16 cellular contexts compared by ENCODE assay signal in the genomic region with DNA sequence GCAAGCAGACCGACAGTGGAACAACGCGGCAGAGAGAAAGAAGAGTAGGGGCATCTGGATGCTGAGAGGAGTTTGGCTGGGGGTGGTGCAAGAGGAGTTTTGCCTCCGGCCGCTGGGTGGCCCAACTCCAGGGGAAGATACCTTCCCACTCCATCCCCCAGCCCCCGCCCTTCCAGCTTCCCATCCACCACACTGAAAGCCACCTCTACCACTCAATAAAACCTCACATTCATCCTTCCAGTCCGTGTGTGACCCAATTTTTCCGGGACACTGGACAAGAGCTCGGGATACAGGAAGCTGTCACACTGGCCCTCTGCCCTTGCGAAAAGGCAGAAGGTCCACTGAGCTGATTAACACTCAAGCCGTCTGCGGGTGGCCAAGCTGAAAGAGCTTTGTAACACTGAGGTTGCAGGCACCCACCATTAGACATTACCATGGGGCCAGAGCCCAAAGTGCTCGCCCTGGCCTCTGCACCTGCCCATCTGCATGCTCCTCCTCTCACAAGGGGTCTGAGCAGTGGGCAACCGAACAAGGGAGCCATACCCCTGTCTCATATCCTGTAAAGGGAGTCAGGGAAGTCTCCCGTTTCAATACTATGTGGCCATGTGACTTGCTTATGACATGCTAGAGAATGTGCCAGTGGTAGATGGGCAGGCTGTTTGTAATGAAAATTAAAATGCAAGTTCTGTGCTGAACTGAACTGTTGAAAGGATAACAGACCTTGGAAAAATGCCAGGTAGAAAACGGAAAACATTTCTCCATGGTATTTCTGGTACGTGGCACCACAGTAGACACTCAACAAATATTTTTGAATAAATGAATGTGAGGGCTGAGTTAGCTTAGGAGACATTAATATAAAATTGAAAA.
DNase-seq lines count a peak whose midpoint lies in the region; ATAC-seq and TF ChIP-seq lines count a peak whose summit lies in the region.
"Had no signal": no experiment of that assay in that cellular context is flagged by ENCODE, and none has a peak within 500 bp of the region (broad histone marks: within the 10 kb centered on the region; RNA-seq: fewer than 3 reads in every experiment).

No MANE protein-coding gene starts in this region.

- H2AFZ ChIP-seq in ACC112 (ENCODE audit: low read length, unreplicated experiment), result peak overlapping the region; percentile 42

- no peak overlapping the region for H3K4me3 ChIP-seq in ACC112 (ENCODE audit: low read depth, low read length)
- H3K4me3 ChIP-seq in fibroblast of pulmonary artery (replicated peaks; ENCODE audit: low read depth, low read length), result no peak overlapping the region
- H3K4me3 ChIP-seq: uterus had no signal

- no peak for TF ChIP-seq CTCF in fibroblast of pulmonary artery (IDR thresholded peaks at IDR 0.05; ENCODE audit: low read length, missing control alignments)

- no peak overlapping the region for H3K27ac Mint-ChIP-seq in activated T-helper 1 cell treated with anti-CD3 and anti-CD28 coated beads, Interleukin-12 subunit alpha, Interleukin-12 subunit beta, Interleukin-2, Interleukin-4 antibody, amounts not matched to agents 30 ng/mL and 10 ng/mL and 1 ng/mL, durations not matched to agents 14 hours and 24 hours and 36 hours
- H3K27ac Mint-ChIP-seq: activated CD4-positive, alpha-beta memory T cell treated with anti-CD3 and anti-CD28 coated beads, Interleukin-2, amount 10 ng/mL, durations not matched to agents 7 days and 5 days had no signal

- DNase-seq in SK-N-DZ (ENCODE audit: low spot score), result peak; percentile 23
- peak; percentile 82 for DNase-seq in fibroblast of pulmonary artery (ENCODE audit: low read depth)
- peak; percentile 25 for DNase-seq in midbrain (lab: John Stamatoyannopoulos, UW)
- no peak for DNase-seq in activated T-helper 1 cell treated with anti-CD3 and anti-CD28 coated beads, Interleukin-12 subunit alpha, Interleukin-12 subunit beta, Interleukin-2, Interleukin-4 antibody, amounts not matched to agents 30 ng/mL and 10 ng/mL and 1 ng/mL, durations not matched to agents 14 hours and 24 hours and 36 hours (ENCODE audit: low spot score)
- no peak for DNase-seq in activated CD4-positive, alpha-beta T cell treated with anti-CD3 and anti-CD28 coated beads for 48 hours
- no peak for DNase-seq in NOMO-1 treated with DMSO at 0.1 percent for 48 hours (lab: John Stamatoyannopoulos, UW; ENCODE audit: unreplicated experiment)
- DNase-seq: activated CD4-positive, alpha-beta memory T cell treated with anti-CD3 and anti-CD28 coated beads, Interleukin-2, amount 10 ng/mL, durations not matched to agents 7 days and 5 days; activated effector memory CD4-positive, alpha-beta T cell treated with Interleukin-2 at 50 U/mL for 16 hours; NCI-H1048; NCI-H345 had no signal

- H3K36me3 ChIP-seq in ACC112 (ENCODE audit: insufficient read depth, low read length), result no peaks in the 10 kb centered on the region
- H3K36me3 ChIP-seq: uterus had no signal

- H3K4me1 ChIP-seq in ACC112 (ENCODE audit: control insufficient read depth, insufficient read depth, low read length, unreplicated experiment), result peaks cover 28% of the 10 kb centered on the region
- H3K4me1 ChIP-seq: uterus had no signal

- peaks cover 14% of the 10 kb centered on the region for H3K4me1 Mint-ChIP-seq in activated T-helper 1 cell treated with anti-CD3 and anti-CD28 coated beads, Interleukin-12 subunit alpha, Interleukin-12 subunit beta, Interleukin-2, Interleukin-4 antibody, amounts not matched to agents 30 ng/mL and 10 ng/mL and 1 ng/mL, durations not matched to agents 14 hours and 24 hours and 36 hours (ENCODE audit: low read depth)

- H3K27me3 Mint-ChIP-seq in activated T-helper 1 cell treated with anti-CD3 and anti-CD28 coated beads, Interleukin-12 subunit alpha, Interleukin-12 subunit beta, Interleukin-2, Interleukin-4 antibody, amounts not matched to agents 30 ng/mL and 10 ng/mL and 1 ng/mL, durations not matched to agents 14 hours and 24 hours and 36 hours (ENCODE audit: insufficient read depth), result peaks cover 3% of the 10 kb centered on the region

- no peaks in the 10 kb centered on the region for H3K79me2 ChIP-seq in ACC112 (ENCODE audit: control insufficient read depth, insufficient read depth, low read length, unreplicated experiment)

- H3K27me3 ChIP-seq in ACC112 (ENCODE audit: insufficient read depth, low read length), result no peaks in the 10 kb centered on the region
- H3K27me3 ChIP-seq: uterus had no signal

- no peaks in the 10 kb centered on the region for H3K9me3 Mint-ChIP-seq in activated T-helper 1 cell treated with anti-CD3 and anti-CD28 coated beads, Interleukin-12 subunit alpha, Interleukin-12 subunit beta, Interleukin-2, Interleukin-4 antibody, amounts not matched to agents 30 ng/mL and 10 ng/mL and 1 ng/mL, durations not matched to agents 14 hours and 24 hours and 36 hours
- H3K9me3 Mint-ChIP-seq: activated CD4-positive, alpha-beta memory T cell treated with anti-CD3 and anti-CD28 coated beads, Interleukin-2, amount 10 ng/mL, durations not matched to agents 7 days and 5 days had no signal

- intact Hi-C loops in activated T-helper 1 cell treated with anti-CD3 and anti-CD28 coated beads, Interleukin-12 subunit alpha, Interleukin-12 subunit beta, Interleukin-2, Interleukin-4 antibody, amounts not matched to agents 30 ng/mL and 10 ng/mL and 1 ng/mL, durations not matched to agents 14 hours and 24 hours and 36 hours (cut with micrococcal nuclease), result no loop called here

- no peak overlapping the region for H3K27ac ChIP-seq in ACC112 (ENCODE audit: low read depth, low read length)
- H3K27ac ChIP-seq: RWPE1, uterus had no signal

- no peak overlapping the region for H3K4me3 Mint-ChIP-seq in activated T-helper 1 cell treated with anti-CD3 and anti-CD28 coated beads, Interleukin-12 subunit alpha, Interleukin-12 subunit beta, Interleukin-2, Interleukin-4 antibody, amounts not matched to agents 30 ng/mL and 10 ng/mL and 1 ng/mL, durations not matched to agents 14 hours and 24 hours and 36 hours
- H3K4me3 Mint-ChIP-seq: activated CD4-positive, alpha-beta memory T cell treated with anti-CD3 and anti-CD28 coated beads, Interleukin-2, amount 10 ng/mL, durations not matched to agents 7 days and 5 days had no signal

- no peaks in the 10 kb centered on the region for H3K36me3 Mint-ChIP-seq in activated T-helper 1 cell treated with anti-CD3 and anti-CD28 coated beads, Interleukin-12 subunit alpha, Interleukin-12 subunit beta, Interleukin-2, Interleukin-4 antibody, amounts not matched to agents 30 ng/mL and 10 ng/mL and 1 ng/mL, durations not matched to agents 14 hours and 24 hours and 36 hours (ENCODE audit: low read depth)

- no peak for ATAC-seq in GM21825 (IDR thresholded peaks at IDR 0.05; ENCODE audit: unreplicated experiment)
- ATAC-seq: esophagus mucosa, HCT116 had no signal

Comparison
In these comparisons a context has a peak if more than half of its experiments do, and no peak if none do; other contexts are left out.
1. DNase-seq: peak in SK-N-DZ (single experiment), fibroblast of pulmonary artery (single experiment) and midbrain (single experiment); none in activated T-helper 1 cell treated with anti-CD3 and anti-CD28 coated beads, Interleukin-12 subunit alpha, Interleukin-12 subunit beta, Interleukin-2, Interleukin-4 antibody, amounts not matched to agents 30 ng/mL and 10 ng/mL and 1 ng/mL, durations not matched to agents 14 hours and 24 hours and 36 hours (single experiment), activated CD4-positive, alpha-beta T cell treated with anti-CD3 and anti-CD28 coated beads for 48 hours (single experiment) and NOMO-1 treated with DMSO at 0.1 percent for 48 hours (single experiment).